1 cellular context compared by ENCODE assay signal in the genomic region with DNA sequence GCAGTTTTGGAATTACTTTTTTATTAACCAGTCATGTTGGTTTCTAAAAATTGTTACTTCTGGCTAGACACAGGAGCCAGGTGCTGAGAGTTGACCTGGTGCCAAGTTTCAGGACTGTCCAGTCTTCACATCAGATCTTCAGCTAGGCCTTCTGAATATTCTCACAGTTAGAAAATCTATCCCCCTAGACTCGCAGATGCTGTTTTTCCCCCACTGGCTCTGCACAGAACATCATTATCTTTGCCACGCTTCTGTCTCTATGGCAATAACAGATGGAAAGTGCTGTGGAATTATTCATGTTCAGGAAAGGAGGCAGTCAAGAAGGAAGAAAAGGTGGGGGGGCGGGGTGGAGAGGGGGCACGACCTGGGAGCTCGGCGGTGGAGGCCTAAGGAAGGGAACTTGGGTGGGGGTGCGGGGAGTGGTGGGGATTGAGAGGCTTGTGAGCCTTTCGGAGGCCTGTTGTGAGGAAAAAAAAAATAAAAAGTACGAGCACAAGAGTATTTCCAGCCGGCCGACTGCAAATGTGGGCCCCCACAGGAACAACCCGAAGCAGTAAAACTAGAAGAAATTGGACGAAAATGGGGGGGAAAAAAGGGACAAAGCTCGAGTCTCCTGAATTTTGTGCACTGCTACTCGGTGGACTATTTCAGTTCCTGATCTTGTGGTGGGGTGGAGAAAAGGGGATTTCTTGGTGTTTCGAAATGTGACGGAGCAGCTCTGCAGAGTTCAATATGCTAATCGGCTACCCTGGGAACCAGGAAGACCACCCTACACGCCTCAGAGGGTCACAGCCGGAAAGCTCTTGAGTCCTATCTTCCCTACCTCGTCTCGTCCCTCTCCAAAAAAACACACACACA.
A peak's percentile ranks its signal among the peaks of the same experiment; 100 is the strongest.
TF ChIP-seq lines count a peak whose summit lies in the region.

No MANE protein-coding gene starts in this region.

TF ChIP-seq in IMR-90, 13 proteins besides CTCF, POLR2A, EP300 and RAD21:
- TF ChIP-seq BHLHE40 (IDR thresholded peaks at IDR 0.05; ENCODE audit: low read depth, low read length) (no peak), CEBPB (IDR thresholded peaks at IDR 0.05; ENCODE audit: low read depth, low read length) (0 out of 2 replicates have a peak, but pooled peaks have one; percentile 18), MAZ (IDR thresholded peaks at IDR 0.05; ENCODE audit: borderline replicate concordance, low read depth, low read length) (peak; percentile 7; the same call in 1 of the 2 replicates), NFE2L2 (IDR thresholded peaks at IDR 0.05; ENCODE audit: low read depth, low read length) (no peak), MXI1 (IDR thresholded peaks at IDR 0.05; ENCODE audit: borderline replicate concordance, low read depth, low read length) (no peak), RCOR1 (IDR thresholded peaks at IDR 0.05; ENCODE audit: insufficient replicate concordance, low read length) (no peak)
- TF ChIP-seq, protein P1, sequence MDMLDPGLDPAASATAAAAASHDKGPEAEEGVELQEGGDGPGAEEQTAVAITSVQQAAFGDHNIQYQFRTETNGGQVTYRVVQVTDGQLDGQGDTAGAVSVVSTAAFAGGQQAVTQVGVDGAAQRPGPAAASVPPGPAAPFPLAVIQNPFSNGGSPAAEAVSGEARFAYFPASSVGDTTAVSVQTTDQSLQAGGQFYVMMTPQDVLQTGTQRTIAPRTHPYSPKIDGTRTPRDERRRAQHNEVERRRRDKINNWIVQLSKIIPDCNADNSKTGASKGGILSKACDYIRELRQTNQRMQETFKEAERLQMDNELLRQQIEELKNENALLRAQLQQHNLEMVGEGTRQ (IDR thresholded peaks at IDR 0.05; ENCODE audit: low read depth, low read length) = no peak
TF ChIP-seq in IMR-90: peak in this region for 2.
